Comparison of ENCODE assay signal across 1 cellular context in genomic region chr1:120176092-120176855, GRCh38.
A peak's percentile ranks its signal among the peaks of the same experiment; 100 is the strongest.
TF ChIP-seq lines count a peak whose summit lies in the region.

TSS of gene SEC22B (minus strand) at chr1:120176520. CDS start at chr1:120176381, 139 bp downstream.

TF ChIP-seq in HepG2, 621 proteins besides CTCF, POLR2A, EP300 and RAD21 (continued from another document and continues in another):
- TF ChIP-seq DDIT3 (CRISPR knock-in tag; IDR thresholded peaks at IDR 0.05) = 0 out of 2 replicates have a peak, but pooled peaks have one; percentile 39
- TF ChIP-seq ZNF646 (CRISPR knock-in tag; IDR thresholded peaks at IDR 0.05) = no peak
- peak; percentile 28; the same call in 1 of the 2 replicates for TF ChIP-seq ZNF547 (CRISPR knock-in tag; IDR thresholded peaks at IDR 0.05)
- peak; percentile 58; the same call in 1 of the 2 replicates for TF ChIP-seq FOXO1 (CRISPR knock-in tag; IDR thresholded peaks at IDR 0.05)
- TF ChIP-seq BCL3 (CRISPR knock-in tag; IDR thresholded peaks at IDR 0.05) = no peak
- peak; percentile 84; the same call in 1 of the 2 replicates for TF ChIP-seq GZF1 (CRISPR knock-in tag; IDR thresholded peaks at IDR 0.05)
- 0 out of 2 replicates have a peak, but pooled peaks have one; percentile 27 for TF ChIP-seq ZNF253 (CRISPR knock-in tag; IDR thresholded peaks at IDR 0.05; ENCODE audit: borderline replicate concordance)
- TF ChIP-seq ZNF891 (CRISPR knock-in tag; IDR thresholded peaks at IDR 0.05) = peak; percentile 59; the same call in 1 of the 2 replicates
- peak; percentile 49; the same call in 1 of the 2 replicates for TF ChIP-seq POGK (CRISPR knock-in tag; conservative IDR thresholded peaks at IDR 0.05)
- TF ChIP-seq ETV5 (CRISPR knock-in tag; IDR thresholded peaks at IDR 0.05; ENCODE audit: borderline replicate concordance) = peak; percentile 82
- TF ChIP-seq THAP8 (CRISPR knock-in tag; IDR thresholded peaks at IDR 0.05; ENCODE audit: borderline replicate concordance) = no peak
- no peak for TF ChIP-seq GLMP (CRISPR knock-in tag; IDR thresholded peaks at IDR 0.05; ENCODE audit: borderline replicate concordance)
- no peak; the same call in 1 of the 2 replicates for TF ChIP-seq ONECUT2 (CRISPR knock-in tag; IDR thresholded peaks at IDR 0.05)
- TF ChIP-seq KDM5B (CRISPR knock-in tag; IDR thresholded peaks at IDR 0.05; ENCODE audit: borderline replicate concordance) = peak; percentile 88
- 0 out of 2 replicates have a peak, but pooled peaks have one; percentile 27 for TF ChIP-seq ZNF782 (CRISPR knock-in tag; IDR thresholded peaks at IDR 0.05; ENCODE audit: borderline replicate concordance)
- peak; percentile 99 for TF ChIP-seq ZMYM4 (CRISPR knock-in tag; IDR thresholded peaks at IDR 0.05)
- TF ChIP-seq ATM (IDR thresholded peaks at IDR 0.05; ENCODE audit: borderline replicate concordance) = no peak
- no peak for TF ChIP-seq RELA (CRISPR knock-in tag; IDR thresholded peaks at IDR 0.05)
- no peak for TF ChIP-seq ZMYM2 (CRISPR knock-in tag; IDR thresholded peaks at IDR 0.05)
- peak; percentile 79 for TF ChIP-seq ZHX1 (CRISPR knock-in tag; IDR thresholded peaks at IDR 0.05; ENCODE audit: low read depth)
- no peak for TF ChIP-seq GLI4 (CRISPR knock-in tag; IDR thresholded peaks at IDR 0.05; ENCODE audit: borderline replicate concordance)
- TF ChIP-seq ZNF432 (CRISPR knock-in tag; IDR thresholded peaks at IDR 0.05; ENCODE audit: borderline replicate concordance) = no peak
- peak; percentile 88 for TF ChIP-seq PHF8 (CRISPR knock-in tag; IDR thresholded peaks at IDR 0.05)
- peak; percentile 95 for TF ChIP-seq CBX5 (CRISPR knock-in tag; IDR thresholded peaks at IDR 0.05; ENCODE audit: borderline replicate concordance)
- TF ChIP-seq ZNF879 (CRISPR knock-in tag; IDR thresholded peaks at IDR 0.05) = no peak
- peak; percentile 95; the same call in 1 of the 2 replicates for TF ChIP-seq EHMT2 (IDR thresholded peaks at IDR 0.05; ENCODE audit: borderline replicate concordance, low read depth, low read length)
- no peak for TF ChIP-seq ZNF570 (CRISPR knock-in tag; IDR thresholded peaks at IDR 0.05; ENCODE audit: borderline replicate concordance)
- TF ChIP-seq EED (CRISPR knock-in tag; IDR thresholded peaks at IDR 0.05) = peak; percentile 67; the same call in 1 of the 2 replicates
- no peak for TF ChIP-seq ZNF530 (CRISPR knock-in tag; IDR thresholded peaks at IDR 0.05; ENCODE audit: low read depth)
- TF ChIP-seq ZNF597 (CRISPR knock-in tag; IDR thresholded peaks at IDR 0.05) = no peak
- peak; percentile 83 for TF ChIP-seq ETV6 (CRISPR knock-in tag; conservative IDR thresholded peaks at IDR 0.05)
- no peak for TF ChIP-seq ZNF260 (CRISPR knock-in tag; IDR thresholded peaks at IDR 0.05; ENCODE audit: borderline replicate concordance, low read depth)
- peak; percentile 81; the same call in 1 of the 2 replicates for TF ChIP-seq ZKSCAN8 (CRISPR knock-in tag; IDR thresholded peaks at IDR 0.05; ENCODE audit: borderline replicate concordance)
- peak; percentile 69; the same call in 1 of the 2 replicates for TF ChIP-seq ZNF556 (CRISPR knock-in tag; IDR thresholded peaks at IDR 0.05; ENCODE audit: borderline replicate concordance)
- TF ChIP-seq ZNF580 (CRISPR knock-in tag; IDR thresholded peaks at IDR 0.05; ENCODE audit: borderline replicate concordance, low read depth) = peak; percentile 93
- TF ChIP-seq PAX8 (CRISPR knock-in tag; IDR thresholded peaks at IDR 0.05; ENCODE audit: borderline replicate concordance) = no peak
- TF ChIP-seq JDP2 (CRISPR knock-in tag; IDR thresholded peaks at IDR 0.05; ENCODE audit: borderline replicate concordance) = no peak
- TF ChIP-seq HNRNPLL (IDR thresholded peaks at IDR 0.05; ENCODE audit: low read depth, low read length, poor library complexity, severe bottlenecking) = peak; percentile 98
- TF ChIP-seq ARNT2 (CRISPR knock-in tag; IDR thresholded peaks at IDR 0.05; ENCODE audit: low read depth) = peak; percentile 52; the same call in 1 of the 2 replicates
- TF ChIP-seq ZNF710 (CRISPR knock-in tag; IDR thresholded peaks at IDR 0.05; ENCODE audit: borderline replicate concordance) = peak; percentile 56
- TF ChIP-seq ELF4 (CRISPR knock-in tag; IDR thresholded peaks at IDR 0.05; ENCODE audit: borderline replicate concordance) = peak; percentile 71
- TF ChIP-seq DNMT1 (CRISPR knock-in tag; IDR thresholded peaks at IDR 0.05) = no peak
- TF ChIP-seq TOPORS (CRISPR knock-in tag; IDR thresholded peaks at IDR 0.05) = no peak
- peak; percentile 25; the same call in 1 of the 2 replicates for TF ChIP-seq ZNF777 (CRISPR knock-in tag; IDR thresholded peaks at IDR 0.05)
- no peak for TF ChIP-seq ZNF326 (CRISPR knock-in tag; IDR thresholded peaks at IDR 0.05; ENCODE audit: borderline replicate concordance)
- TF ChIP-seq ZSCAN21 (CRISPR knock-in tag; IDR thresholded peaks at IDR 0.05; ENCODE audit: borderline replicate concordance) = peak; percentile 44; the same call in 1 of the 2 replicates
- 0 out of 2 replicates have a peak, but pooled peaks have one; percentile 43 for TF ChIP-seq RXRA (CRISPR knock-in tag; IDR thresholded peaks at IDR 0.05)
